ENCODE assay signal across 21 cellular contexts in genomic region chr9:89792189-89793123, GRCh38.
DNase-seq lines count a peak whose midpoint lies in the region; ATAC-seq and TF ChIP-seq lines count a peak whose summit lies in the region.
"Had no signal": no experiment of that assay in that cellular context is flagged by ENCODE, and none has a peak within 500 bp of the region (broad histone marks: within the 10 kb centered on the region; RNA-seq: fewer than 3 reads in every experiment).

No MANE protein-coding gene starts in this region.

- DNase-seq in coronary artery (ENCODE audit: low spot score): peak; percentile 62
- DNase-seq in islet precursor cell: peak; percentile 41
- peak; percentile 83 for DNase-seq in mesenteric fat pad (ENCODE audit: low spot score)
- DNase-seq in sciatic nerve (ENCODE audit: low spot score): peak; percentile 35
- no peak for DNase-seq in stimulated activated CD4-positive, alpha-beta T cell treated with anti-CD3 and anti-CD28 coated beads, Interleukin-1b, Interleukin-23, amount 100 ng/mL, for 48 hours
- no peak for DNase-seq in HCEC 1CT
- DNase-seq: C1 segment of cervical spinal cord; CD4-positive, alpha-beta memory T cell; COR-L47; Kasumi-1; NCI-H1105 treated with DMSO at 0.1 percent for 48 hours; NCI-H146; NCI-H1930; NCI-H774; PC-3 had no signal

- H3K4me3 ChIP-seq in coronary artery: no peak overlapping the region
- H3K4me3 ChIP-seq: K562, SJCRH30 had no signal

- ATAC-seq in sciatic nerve (no peak), GM18519 (IDR thresholded peaks at IDR 0.05; ENCODE audit: low FRiP score, unreplicated experiment) (no peak)
- ATAC-seq: HCT116, K562, PC-3, Right ventricle myocardium inferior, SK-N-SH treated with all-trans-retinoic acid at 6 μM for 48 hours had no signal

- no peak overlapping the region for H3K27ac ChIP-seq in coronary artery
- H3K27ac ChIP-seq: SJCRH30 had no signal

- intact Hi-C loops in sciatic nerve (cut with DNase I): no loop called here

- TF ChIP-seq CTCF in coronary artery (IDR thresholded peaks at IDR 0.05): no peak

Comparison
In these comparisons a context has a peak if more than half of its experiments do, and no peak if none do; other contexts are left out.
1. DNase-seq: peak in coronary artery (single experiment), islet precursor cell (single experiment), mesenteric fat pad (single experiment) and sciatic nerve (single experiment); none in stimulated activated CD4-positive, alpha-beta T cell treated with anti-CD3 and anti-CD28 coated beads, Interleukin-1b, Interleukin-23, amount 100 ng/mL, for 48 hours (single experiment) and HCEC 1CT (single experiment).